ENCODE assay signal across 21 cellular contexts in genomic region chr5:87916320-87916719, GRCh38.
"Had no signal": no experiment of that assay in that cellular context is flagged by ENCODE, and none has a peak within 500 bp of the region (broad histone marks: within the 10 kb centered on the region; RNA-seq: fewer than 3 reads in every experiment).

No MANE protein-coding gene starts in this region.

- H3K27ac ChIP-seq: epithelial cell of prostate, esophagus muscularis mucosa, gastrocnemius medialis, neutrophil, psoas muscle, right lobe of liver, tibial artery, upper lobe of left lung, uterus had no signal

- H3K27me3 ChIP-seq: esophagus muscularis mucosa, gastrocnemius medialis, neutrophil, right lobe of liver, tibial artery, upper lobe of left lung, uterus had no signal

- H3K4me1 Mint-ChIP-seq: naive B cell; nephron; stimulated activated memory B cell treated with anti-CD40 and anti-IgM and Interleukin-4, amounts not matched to agents 10 μg/mL and 1 μg/mL and 100 μg/mL, for 72 hours had no signal

- H3K9me3 Mint-ChIP-seq: nephron had no signal

- H3K36me3 Mint-ChIP-seq: naive B cell; stimulated activated memory B cell treated with anti-CD40 and anti-IgM and Interleukin-4, amounts not matched to agents 10 μg/mL and 1 μg/mL and 100 μg/mL, for 72 hours had no signal

- H3K4me3 Mint-ChIP-seq: naive B cell; nephron; stimulated activated memory B cell treated with anti-CD40 and anti-IgM and Interleukin-4, amounts not matched to agents 10 μg/mL and 1 μg/mL and 100 μg/mL, for 72 hours; stimulated activated naive CD8-positive, alpha-beta T cell treated with anti-CD3 and anti-CD28 coated beads, Interleukin-15, Interleukin-2, amounts not matched to agents 100 ng/mL and 50 ng/mL, for 24 hours had no signal

- H3K4me1 ChIP-seq: esophagus muscularis mucosa, gastrocnemius medialis, psoas muscle, right lobe of liver, tibial artery, upper lobe of left lung, uterus had no signal

- H3K27ac Mint-ChIP-seq: nephron; stimulated activated memory B cell treated with anti-CD40 and anti-IgM and Interleukin-4, amounts not matched to agents 10 μg/mL and 1 μg/mL and 100 μg/mL, for 72 hours; stimulated activated naive CD8-positive, alpha-beta T cell treated with anti-CD3 and anti-CD28 coated beads, Interleukin-15, Interleukin-2, amounts not matched to agents 100 ng/mL and 50 ng/mL, for 24 hours had no signal

- H3K9me3 ChIP-seq: gastrocnemius medialis, neutrophil, right lobe of liver, upper lobe of left lung, uterus had no signal

- H3K27me3 Mint-ChIP-seq: naive B cell; stimulated activated memory B cell treated with anti-CD40 and anti-IgM and Interleukin-4, amounts not matched to agents 10 μg/mL and 1 μg/mL and 100 μg/mL, for 72 hours had no signal

- ATAC-seq: gastrocnemius medialis, psoas muscle had no signal

- DNase-seq: cortex of kidney; effector memory CD4-positive, alpha-beta T cell; gastrocnemius medialis; glutamatergic neuron; kidney glomerular epithelial cell; mesendoderm; naive B cell; psoas muscle; retina; right lobe of liver; stimulated activated CD4-positive, alpha-beta T cell treated with anti-CD3 and anti-CD28 coated beads, Interleukin-4, amount 100 ng/mL, for 1 hour; stimulated activated CD8-positive, alpha-beta memory T cell treated with anti-CD3 and anti-CD28 coated beads, Interleukin-4, amount 100 ng/mL, for 48 hours; tibial artery; upper lobe of left lung; uterus had no signal

- H3K36me3 ChIP-seq: esophagus muscularis mucosa, gastrocnemius medialis, neutrophil, right lobe of liver, tibial artery, upper lobe of left lung, uterus had no signal

- H3K4me3 ChIP-seq: esophagus muscularis mucosa, gastrocnemius medialis, psoas muscle, right lobe of liver, tibial artery, upper lobe of left lung, uterus had no signal
